In the genomic region with DNA sequence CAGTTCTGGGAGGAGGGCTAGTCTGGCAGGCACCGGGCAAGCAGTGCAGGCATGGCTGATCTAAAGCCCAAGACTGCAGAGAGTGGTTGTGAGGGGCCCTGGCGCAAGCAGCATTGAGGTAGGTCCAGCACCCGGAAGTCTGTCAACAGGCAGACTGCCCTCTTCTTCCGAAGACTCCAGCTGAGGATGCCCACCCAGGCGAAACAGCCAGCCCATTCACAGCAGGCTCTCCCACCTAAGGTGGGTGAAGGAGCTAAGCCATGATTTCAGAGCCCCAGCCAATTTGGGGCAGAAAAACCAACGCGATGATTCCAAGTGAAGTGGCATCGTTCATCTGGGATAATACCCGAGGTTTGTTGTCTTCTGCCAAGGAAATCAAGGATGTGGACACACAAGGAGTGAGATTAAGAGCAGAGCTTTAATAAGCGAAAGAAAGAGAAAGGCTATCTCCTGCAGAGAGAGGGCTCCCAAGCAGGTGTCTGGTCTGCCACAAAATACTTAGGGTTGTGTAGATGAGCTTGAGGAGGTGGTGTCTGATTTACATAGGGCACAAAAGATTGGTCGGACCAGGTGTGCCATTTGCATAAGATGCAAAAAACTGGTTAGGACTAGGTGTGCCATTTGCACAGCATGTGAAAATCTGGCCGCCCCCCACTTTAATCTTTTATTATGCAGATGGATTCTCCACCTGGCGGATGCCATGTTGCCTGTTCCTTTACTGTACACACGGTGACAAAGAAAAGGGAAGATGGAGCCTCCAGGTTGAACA, we compare ENCODE assay signal across 25 cellular contexts. TPM values are rescaled to one million over a fixed set of nuclear protein-coding genes. Genes with fewer than 3 reads are reported as not detected.
A peak's percentile ranks its signal among the peaks of the same experiment; 100 is the strongest.
DNase-seq lines count a peak whose midpoint lies in the region; ATAC-seq and TF ChIP-seq lines count a peak whose summit lies in the region.
"Had no signal": no experiment of that assay in that cellular context is flagged by ENCODE, and none has a peak within 500 bp of the region (broad histone marks: within the 10 kb centered on the region; RNA-seq: fewer than 3 reads in every experiment).

No MANE protein-coding gene starts in this region.

- no peaks in the 10 kb centered on the region; the same call in 1 of the 2 replicates for H3K4me1 Mint-ChIP-seq in WTC11
- H3K4me1 Mint-ChIP-seq: activated B cell treated with CpG ODN at 0.5 μM for 24 hours had no signal

- H3K27ac ChIP-seq in left ventricle myocardium inferior (replicated peaks) (peak overlapping the region; percentile 87), substantia nigra (ENCODE audit: low read depth, low read length, poor library complexity, severe bottlenecking) (peak overlapping the region; percentile 93)
- H3K27ac ChIP-seq: brain microvascular endothelial cell, foreskin keratinocyte, Peyer's patch had no signal

- no peak overlapping the region for H3K9ac ChIP-seq in iPS-15b (ENCODE audit: low read depth, low read length)

- H3K9me3 Mint-ChIP-seq in WTC11, result no peaks in the 10 kb centered on the region
- H3K9me3 Mint-ChIP-seq: activated B cell treated with CpG ODN at 0.5 μM for 24 hours; activated naive CD4-positive, alpha-beta T cell treated with anti-CD3 and anti-CD28 coated beads for 36 hours; natural killer cell treated with Interleukin-12 subunit alpha and Interleukin-12 subunit beta and Interleukin-15 and Interleukin-18, amount 100 ng/mL, for 72 hours had no signal

- H3K9me3 ChIP-seq in left ventricle myocardium inferior (replicated peaks) (no peaks in the 10 kb centered on the region), iPS-15b (ENCODE audit: control insufficient read depth, insufficient read depth, low read length) (no peaks in the 10 kb centered on the region)
- H3K9me3 ChIP-seq: BE2C, Peyer's patch, spleen had no signal

- no peak for DNase-seq in left ventricle myocardium inferior
- no peak for DNase-seq in cardiac septum (ENCODE audit: low spot score)
- DNase-seq in WTC11 (ENCODE audit: low spot score), result peak; percentile 64
- DNase-seq in substantia nigra (lab: John Stamatoyannopoulos, UW), result no peak
- DNase-seq in HuH-7 (ENCODE audit: low spot score), result no peak
- no peak for DNase-seq in hypothalamus (lab: John Stamatoyannopoulos, UW)
- DNase-seq: activated B cell treated with CpG ODN at 0.5 μM for 24 hours; activated naive CD4-positive, alpha-beta T cell treated with anti-CD3 and anti-CD28 coated beads for 36 hours; BE2C; brain microvascular endothelial cell; DMS153; foreskin keratinocyte; HCEC 1CT; Kasumi-1; MV-4-11; NCI-H146; NCI-H510A treated with DMSO at 0.1 percent for 48 hours; Peyer's patch; retina; SHP77 treated with DMSO at 0.1 percent for 48 hours; spleen had no signal

- peaks cover 16% of the 10 kb centered on the region for H3K36me3 Mint-ChIP-seq in WTC11
- H3K36me3 Mint-ChIP-seq: natural killer cell treated with Interleukin-12 subunit alpha and Interleukin-12 subunit beta and Interleukin-15 and Interleukin-18, amount 100 ng/mL, for 72 hours had no signal

- H3K36me3 ChIP-seq in left ventricle myocardium inferior, result peaks cover 4% of the 10 kb centered on the region
- peaks cover 9% of the 10 kb centered on the region for H3K36me3 ChIP-seq in iPS-15b (ENCODE audit: control insufficient read depth, insufficient read depth, low read length)
- H3K36me3 ChIP-seq: BE2C, brain microvascular endothelial cell, Peyer's patch had no signal

- TF ChIP-seq CTCF in left ventricle myocardium inferior (IDR thresholded peaks at IDR 0.05; ENCODE audit: borderline replicate concordance) (no peak), WTC11 (IDR thresholded peaks at IDR 0.05) (no peak)

- peak; percentile 43 for ATAC-seq in WTC11
- ATAC-seq in GM18505 (IDR thresholded peaks at IDR 0.05; ENCODE audit: unreplicated experiment), result no peak
- ATAC-seq: esophagus mucosa; foreskin keratinocyte; natural killer cell treated with Interleukin-12 subunit alpha and Interleukin-12 subunit beta and Interleukin-15 and Interleukin-18, amount 100 ng/mL, for 72 hours had no signal

- no peaks in the 10 kb centered on the region for H3K27me3 Mint-ChIP-seq in WTC11 (ENCODE audit: low read depth)

- POLR2A ChIA-PET in WTC11 (lab: Charles Lee), result interaction anchor here (0.8 to 2.1 kb wide), 12 partner anchors 9 to 208 kb away, joined by 3 to 8 read pairs (median 4); a partner anchor contains a TSS

- no peaks in the 10 kb centered on the region for H3K27me3 ChIP-seq in left ventricle myocardium inferior (ENCODE audit: low read depth)
- H3K27me3 ChIP-seq in iPS-15b (ENCODE audit: control insufficient read depth, insufficient read depth, low read length), result no peaks in the 10 kb centered on the region
- H3K27me3 ChIP-seq: BE2C, brain microvascular endothelial cell, Peyer's patch, spleen had no signal

- H3K4me1 ChIP-seq in left ventricle myocardium inferior (peaks cover 77% of the 10 kb centered on the region), iPS-15b (ENCODE audit: control insufficient read depth, insufficient read depth, low read length) (peaks cover 52% of the 10 kb centered on the region)
- H3K4me1 ChIP-seq: foreskin keratinocyte, Peyer's patch had no signal

- CTCF ChIA-PET in WTC11 (lab: Charles Lee), result interaction anchor here (0.6 to 4.5 kb wide), 15 partner anchors 10 to 553 kb away, joined by 3 to 37 read pairs (median 4); no protein-coding TSS in a partner anchor

- no peak for TF ChIP-seq POLR2A in GM18505 (IDR thresholded peaks at IDR 0.05; ENCODE audit: borderline replicate concordance, extremely low read depth, insufficient read depth, insufficient read length)

- peak overlapping the region; percentile 99 for H3K27ac Mint-ChIP-seq in WTC11
- H3K27ac Mint-ChIP-seq: activated B cell treated with CpG ODN at 0.5 μM for 24 hours; activated naive CD4-positive, alpha-beta T cell treated with anti-CD3 and anti-CD28 coated beads for 36 hours; natural killer cell treated with Interleukin-12 subunit alpha and Interleukin-12 subunit beta and Interleukin-15 and Interleukin-18, amount 100 ng/mL, for 72 hours had no signal

- intact Hi-C loops in left ventricle myocardium inferior (cut with micrococcal nuclease), result no loop called here
- intact Hi-C loops in cardiac septum (cut with DNase I), result loop anchor here (5.0 kb wide), 1 partner anchor 37 kb away; no protein-coding TSS in a partner anchor

- H3K4me3 Mint-ChIP-seq in WTC11, result peak overlapping the region; percentile 47
- H3K4me3 Mint-ChIP-seq: activated B cell treated with CpG ODN at 0.5 μM for 24 hours; activated naive CD4-positive, alpha-beta T cell treated with anti-CD3 and anti-CD28 coated beads for 36 hours; natural killer cell treated with Interleukin-12 subunit alpha and Interleukin-12 subunit beta and Interleukin-15 and Interleukin-18, amount 100 ng/mL, for 72 hours had no signal

- H3K4me3 ChIP-seq in left ventricle myocardium inferior, result no peak overlapping the region
- H3K4me3 ChIP-seq in iPS-15b (ENCODE audit: low read depth, low read length), result peak overlapping the region; percentile 33
- H3K4me3 ChIP-seq: Peyer's patch, spleen had no signal

TF ChIP-seq in WTC11, 78 proteins besides CTCF, POLR2A, EP300 and RAD21 (continues in another document):
- TF ChIP-seq, protein P1, sequence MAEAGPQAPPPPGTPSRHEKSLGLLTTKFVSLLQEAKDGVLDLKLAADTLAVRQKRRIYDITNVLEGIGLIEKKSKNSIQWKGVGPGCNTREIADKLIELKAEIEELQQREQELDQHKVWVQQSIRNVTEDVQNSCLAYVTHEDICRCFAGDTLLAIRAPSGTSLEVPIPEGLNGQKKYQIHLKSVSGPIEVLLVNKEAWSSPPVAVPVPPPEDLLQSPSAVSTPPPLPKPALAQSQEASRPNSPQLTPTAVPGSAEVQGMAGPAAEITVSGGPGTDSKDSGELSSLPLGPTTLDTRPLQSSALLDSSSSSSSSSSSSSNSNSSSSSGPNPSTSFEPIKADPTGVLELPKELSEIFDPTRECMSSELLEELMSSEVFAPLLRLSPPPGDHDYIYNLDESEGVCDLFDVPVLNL (CRISPR knock-in tag; IDR thresholded peaks at IDR 0.05; ENCODE audit: borderline replicate concordance, low read depth), result 0 out of 2 replicates have a peak, but pooled peaks have one; percentile 52
- TF ChIP-seq, protein P2, sequence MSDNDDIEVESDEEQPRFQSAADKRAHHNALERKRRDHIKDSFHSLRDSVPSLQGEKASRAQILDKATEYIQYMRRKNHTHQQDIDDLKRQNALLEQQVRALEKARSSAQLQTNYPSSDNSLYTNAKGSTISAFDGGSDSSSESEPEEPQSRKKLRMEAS (CRISPR knock-in tag; IDR thresholded peaks at IDR 0.05), result 0 out of 2 replicates have a peak, but pooled peaks have one; percentile 39
- TF ChIP-seq FOXK1 (CRISPR knock-in tag; IDR thresholded peaks at IDR 0.05) (0 out of 2 replicates have a peak, but pooled peaks have one; percentile 14), KAT7 (CRISPR knock-in tag; IDR thresholded peaks at IDR 0.05; ENCODE audit: borderline replicate concordance) (0 out of 2 replicates have a peak, but pooled peaks have one; percentile 68), SP1 (CRISPR knock-in tag; conservative IDR thresholded peaks at IDR 0.05) (peak; percentile 48; the same call in 1 of the 2 replicates), NR2C2 (CRISPR knock-in tag; IDR thresholded peaks at IDR 0.05) (no peak), JUN (CRISPR knock-in tag; IDR thresholded peaks at IDR 0.05) (no peak), NR3C1 (CRISPR knock-in tag; conservative IDR thresholded peaks at IDR 0.05; ENCODE audit: low read depth) (no peak)
- TF ChIP-seq, protein P3, sequence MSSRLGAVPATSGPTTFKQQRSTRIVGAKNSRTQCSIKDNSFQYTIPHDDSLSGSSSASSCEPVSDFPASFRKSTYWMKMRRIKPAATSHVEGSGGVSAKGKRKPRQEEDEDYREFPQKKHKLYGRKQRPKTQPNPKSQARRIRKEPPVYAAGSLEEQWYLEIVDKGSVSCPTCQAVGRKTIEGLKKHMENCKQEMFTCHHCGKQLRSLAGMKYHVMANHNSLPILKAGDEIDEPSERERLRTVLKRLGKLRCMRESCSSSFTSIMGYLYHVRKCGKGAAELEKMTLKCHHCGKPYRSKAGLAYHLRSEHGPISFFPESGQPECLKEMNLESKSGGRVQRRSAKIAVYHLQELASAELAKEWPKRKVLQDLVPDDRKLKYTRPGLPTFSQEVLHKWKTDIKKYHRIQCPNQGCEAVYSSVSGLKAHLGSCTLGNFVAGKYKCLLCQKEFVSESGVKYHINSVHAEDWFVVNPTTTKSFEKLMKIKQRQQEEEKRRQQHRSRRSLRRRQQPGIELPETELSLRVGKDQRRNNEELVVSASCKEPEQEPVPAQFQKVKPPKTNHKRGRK (CRISPR knock-in tag; IDR thresholded peaks at IDR 0.05; ENCODE audit: borderline replicate concordance), result no peak

RNA-seq across cellular contexts. Expression of a gene that starts 22.6 kb away (rescaled TPM):
- total RNA-seq in left ventricle myocardium inferior, result 5.7 TPM
- total RNA-seq in cardiac septum, result 4.6 TPM
- 41.2 to 45.8 TPM (median 41.6 TPM) in 3 replicates for total RNA-seq in WTC11 (2021)
- total RNA-seq: activated B cell treated with CpG ODN at 0.5 μM for 24 hours; activated naive CD4-positive, alpha-beta T cell treated with anti-CD3 and anti-CD28 coated beads for 36 hours; natural killer cell treated with Interleukin-12 subunit alpha and Interleukin-12 subunit beta and Interleukin-15 and Interleukin-18, amount 100 ng/mL, for 72 hours had no signal
